Comparison of ENCODE assay signal across 7 cellular contexts in genomic region chr11:61962213-61963015, GRCh38. TPM values are rescaled to one million over a fixed set of nuclear protein-coding genes. Genes with fewer than 3 reads are reported as not detected.
A peak's percentile ranks its signal among the peaks of the same experiment; 100 is the strongest.
DNase-seq lines count a peak whose midpoint lies in the region; ATAC-seq and TF ChIP-seq lines count a peak whose summit lies in the region.
"Had no signal": no experiment of that assay in that cellular context is flagged by ENCODE, and none has a peak within 500 bp of the region (broad histone marks: within the 10 kb centered on the region; RNA-seq: fewer than 3 reads in every experiment).

No MANE protein-coding gene starts in this region.

- no peak overlapping the region for H2BK120ac ChIP-seq in mesendoderm (ENCODE audit: low read depth, low read length)

- no peak overlapping the region for H3K56ac ChIP-seq in mesendoderm (ENCODE audit: low read length)

- peaks cover 54% of the 10 kb centered on the region for H3K36me3 Mint-ChIP-seq in central memory CD8-positive, alpha-beta T cell (ENCODE audit: insufficient read depth)

- ATAC-seq in GM18505 (IDR thresholded peaks at IDR 0.05; ENCODE audit: unreplicated experiment) = no peak
- ATAC-seq in central memory CD8-positive, alpha-beta T cell (replicated peaks; ENCODE audit: extremely low read depth, poor library complexity, severe bottlenecking) = no peak

- H3K4me3 ChIP-seq in osteoblast (ENCODE audit: insufficient read depth, low read length) (no peak overlapping the region), mesendoderm (ENCODE audit: low read length) (no peak overlapping the region)

- peak overlapping the region; percentile 94 for H3K27ac Mint-ChIP-seq in central memory CD8-positive, alpha-beta T cell (ENCODE audit: low read depth)

- H4K8ac ChIP-seq in mesendoderm (ENCODE audit: low read depth, low read length) = no peak overlapping the region

- no peak for TF ChIP-seq CTCF in osteoblast (IDR thresholded peaks at IDR 0.05; ENCODE audit: extremely low read depth, low read depth, low read length)

- peaks cover 6% of the 10 kb centered on the region for H3K79me1 ChIP-seq in mesendoderm (ENCODE audit: low read length)

- no peak for DNase-seq in central memory CD8-positive, alpha-beta T cell (ENCODE audit: low spot score in 2 of 2)
- DNase-seq in osteoblast (ENCODE audit: insufficient read length, low spot score, missing footprints) (no peak), DMS114 treated with DMSO at 0.1 percent for 48 hours (lab: John Stamatoyannopoulos, UW; ENCODE audit: unreplicated experiment) (no peak), mesendoderm (no peak), SKM-1 (lab: John Stamatoyannopoulos, UW; ENCODE audit: unreplicated experiment) (no peak)

- peak; percentile 5 for TF ChIP-seq POLR2A in GM18505 (IDR thresholded peaks at IDR 0.05; ENCODE audit: borderline replicate concordance, extremely low read depth, insufficient read depth, insufficient read length)

- no peak overlapping the region for H2BK5ac ChIP-seq in mesendoderm (ENCODE audit: low read length)

- H3K4me1 ChIP-seq in osteoblast (ENCODE audit: insufficient read depth, low read length) = peaks cover 30% of the 10 kb centered on the region
- H3K4me1 ChIP-seq in mesendoderm (ENCODE audit: control insufficient read depth, low read depth, low read length) = peaks cover 1% of the 10 kb centered on the region

- no peak overlapping the region for H2AFZ ChIP-seq in osteoblast (ENCODE audit: low read length)

- H3K9me3 ChIP-seq in osteoblast (ENCODE audit: low read depth, low read length) = no peaks in the 10 kb centered on the region

- peaks cover 39% of the 10 kb centered on the region for H4K20me1 ChIP-seq in osteoblast (ENCODE audit: insufficient read depth, low read length)

- H4K5ac ChIP-seq in mesendoderm (ENCODE audit: low read length) = no peak overlapping the region

- no peak overlapping the region for H3K4ac ChIP-seq in mesendoderm (ENCODE audit: low read depth, low read length)

- H3K27ac ChIP-seq in osteoblast (ENCODE audit: low read depth, low read length) (peak overlapping the region; percentile 32), mesendoderm (ENCODE audit: low read depth, low read length) (no peak overlapping the region)
- H3K27ac ChIP-seq: VCaP had no signal

- H3K79me2 ChIP-seq in osteoblast (ENCODE audit: insufficient read depth, low read length) (peaks cover 25% of the 10 kb centered on the region), mesendoderm (ENCODE audit: control insufficient read depth, insufficient read depth, low read length) (peaks cover 21% of the 10 kb centered on the region)

- peaks cover 42% of the 10 kb centered on the region for H3K4me1 Mint-ChIP-seq in central memory CD8-positive, alpha-beta T cell

- no peak overlapping the region for H3K23ac ChIP-seq in mesendoderm (ENCODE audit: low read length)

- peak overlapping the region; percentile 52 for H3K4me3 Mint-ChIP-seq in central memory CD8-positive, alpha-beta T cell

- H3K18ac ChIP-seq in mesendoderm (ENCODE audit: low read length) = no peak overlapping the region

- no peaks in the 10 kb centered on the region for H3K27me3 Mint-ChIP-seq in central memory CD8-positive, alpha-beta T cell

- WGBS in mesendoderm (ENCODE audit: extremely low coverage, insufficient coverage, low lambda C conversion rate) = no CpG with 5 or more reads among the region's 12 CpGs

- no peaks in the 10 kb centered on the region for H3K9me3 Mint-ChIP-seq in central memory CD8-positive, alpha-beta T cell

- H3K9ac ChIP-seq in mesendoderm (ENCODE audit: low read length) = no peak overlapping the region

- H3K36me3 ChIP-seq in osteoblast (ENCODE audit: insufficient read depth, low read length) = peaks cover 27% of the 10 kb centered on the region
- H3K36me3 ChIP-seq in mesendoderm (ENCODE audit: control insufficient read depth, insufficient read depth, low read length) = peaks cover 14% of the 10 kb centered on the region

- H3K27me3 ChIP-seq in osteoblast (ENCODE audit: insufficient read depth, low read length) (no peaks in the 10 kb centered on the region), mesendoderm (ENCODE audit: insufficient read depth, low read length, poor library complexity) (no peaks in the 10 kb centered on the region)

- no peak overlapping the region for H2BK15ac ChIP-seq in mesendoderm (replicated peaks; ENCODE audit: low read depth)

- H2AK5ac ChIP-seq in mesendoderm (ENCODE audit: low read length) = no peak overlapping the region

- H3K4me2 ChIP-seq in osteoblast (ENCODE audit: insufficient read depth, low read length) (no peak overlapping the region), mesendoderm (ENCODE audit: low read length) (no peak overlapping the region)

RNA-seq across cellular contexts. Expression of gene FTH1, which starts 5.0 kb away (rescaled TPM):
- 1,459 and 1,507 TPM in 2 replicates for total RNA-seq in osteoblast
- polyA plus RNA-seq in mesendoderm (2013, experiment 1 of 2) = 1,625 TPM
- 1,633 TPM for polyA plus RNA-seq in mesendoderm (2013, experiment 2 of 2)

RNA-seq across cellular contexts. Expression of gene BEST1, which starts 12.3 kb away (rescaled TPM):
- total RNA-seq in osteoblast = 5.6 and 8.0 TPM in 2 replicates
- 0.20 TPM for polyA plus RNA-seq in mesendoderm (2013, experiment 1 of 2)
- 0.28 TPM for polyA plus RNA-seq in mesendoderm (2013, experiment 2 of 2)

RNA-seq across cellular contexts. Expression of gene RAB3IL1, which starts 45.0 kb away (rescaled TPM):
- 15.9 and 20.3 TPM in 2 replicates for total RNA-seq in osteoblast
- polyA plus RNA-seq in mesendoderm (2013, experiment 1 of 2) = 1.4 TPM
- polyA plus RNA-seq in mesendoderm (2013, experiment 2 of 2) = 2.3 TPM
